Comparison of ENCODE assay signal across 9 cellular contexts in genomic region chr4:86595426-86595805, GRCh38. TPM values are rescaled to one million over a fixed set of nuclear protein-coding genes. Genes with fewer than 3 reads are reported as not detected.
DNase-seq lines count a peak whose midpoint lies in the region; ATAC-seq and TF ChIP-seq lines count a peak whose summit lies in the region.
"Had no signal": no experiment of that assay in that cellular context is flagged by ENCODE, and none has a peak within 500 bp of the region (broad histone marks: within the 10 kb centered on the region; RNA-seq: fewer than 3 reads in every experiment).

No MANE protein-coding gene starts in this region.

- H3K27me3 ChIP-seq in esophagus (ENCODE audit: control insufficient read depth in 1 of 2, insufficient read depth in 2 of 2, low read length in 2 of 2) (no peaks in the 10 kb centered on the region), osteoblast (ENCODE audit: insufficient read depth, low read length) (no peaks in the 10 kb centered on the region)

- no peaks in the 10 kb centered on the region for H3K36me3 ChIP-seq in esophagus (ENCODE audit: control insufficient read depth in 2 of 2, insufficient read depth in 2 of 2, low read length in 1 of 2)
- H3K36me3 ChIP-seq in osteoblast (ENCODE audit: insufficient read depth, low read length), result no peaks in the 10 kb centered on the region

- peak; percentile 1; the same call in 2 of the 3 replicates for ATAC-seq in SK-N-SH treated with all-trans-retinoic acid at 6 μM for 48 hours

- no peaks in the 10 kb centered on the region for H4K20me1 ChIP-seq in osteoblast (ENCODE audit: insufficient read depth, low read length)

- H2AFZ ChIP-seq in osteoblast (ENCODE audit: low read length), result peak overlapping the region; percentile 95

- peaks cover 41% of the 10 kb centered on the region for H3K79me2 ChIP-seq in osteoblast (ENCODE audit: insufficient read depth, low read length)

- H3K4me2 ChIP-seq in osteoblast (ENCODE audit: insufficient read depth, low read length), result peak overlapping the region; percentile 93

- no peaks in the 10 kb centered on the region for H3K9me3 ChIP-seq in esophagus (ENCODE audit: control insufficient read depth in 2 of 2, insufficient read depth in 1 of 2, low read depth in 1 of 2, low read length in 1 of 2)
- H3K9me3 ChIP-seq in osteoblast (ENCODE audit: low read depth, low read length), result no peaks in the 10 kb centered on the region

- H3K4me1 ChIP-seq in esophagus (ENCODE audit: control insufficient read depth in 2 of 2, insufficient read depth in 2 of 2, low read length in 1 of 2), result no peaks in the 10 kb centered on the region
- H3K4me1 ChIP-seq in osteoblast (ENCODE audit: insufficient read depth, low read length), result peaks cover 35% of the 10 kb centered on the region

- DNase-seq in NCI-H2171 treated with DMSO at 0.1 percent for 48 hours (lab: John Stamatoyannopoulos, UW), result peak; percentile 2
- no peak for DNase-seq in NCI-H2171 (lab: John Stamatoyannopoulos, UW)
- peak; percentile 53 for DNase-seq in osteoblast (ENCODE audit: insufficient read length, low spot score, missing footprints)
- no peak for DNase-seq in CD1c-positive myeloid dendritic cell (ENCODE audit: extremely low spot score)
- DNase-seq in stimulated activated CD4-positive, alpha-beta T cell treated with anti-CD3 and anti-CD28 coated beads, Interleukin-4, amount 100 ng/mL, for 4 hours, result no peak
- DNase-seq in NCI-H1436 (lab: John Stamatoyannopoulos, UW), result no peak
- DNase-seq: CD4-positive, CD25-positive, alpha-beta regulatory T cell had no signal

- H3K4me3 ChIP-seq in esophagus (ENCODE audit: low read depth in 1 of 2, low read length in 2 of 2) (peak overlapping the region; percentile 82 to 86), osteoblast (ENCODE audit: insufficient read depth, low read length) (peak overlapping the region; percentile 96)

- H3K27ac ChIP-seq in esophagus (ENCODE audit: low read depth in 2 of 2, low read length in 1 of 2), result peak overlapping the region; percentile 87 to 97
- H3K27ac ChIP-seq in osteoblast (ENCODE audit: low read depth, low read length), result peak overlapping the region; percentile 95

- no peak for TF ChIP-seq CTCF in osteoblast (IDR thresholded peaks at IDR 0.05; ENCODE audit: extremely low read depth, low read depth, low read length)

- WGBS in esophagus, 2 donors, result 6 to 8% methylated on average over 9 of the region's 9 CpGs

TF ChIP-seq in SK-N-SH treated with all-trans-retinoic acid at 6 μM for 48 hours, 23 proteins besides CTCF, POLR2A, EP300 and RAD21:
- no peak for TF ChIP-seq CSDC2 (CRISPR knock-in tag; IDR thresholded peaks at IDR 0.05)
- TF ChIP-seq GLIS3 (CRISPR knock-in tag; IDR thresholded peaks at IDR 0.05), result no peak
- TF ChIP-seq ZC3H10 (CRISPR knock-in tag; IDR thresholded peaks at IDR 0.05), result no peak
- no peak for TF ChIP-seq ARNTL (CRISPR knock-in tag; IDR thresholded peaks at IDR 0.05; ENCODE audit: borderline replicate concordance, low read depth)
- no peak for TF ChIP-seq ISL1 (CRISPR knock-in tag; IDR thresholded peaks at IDR 0.05)
- TF ChIP-seq CREB5 (CRISPR knock-in tag; IDR thresholded peaks at IDR 0.05; ENCODE audit: low read depth), result no peak
- no peak for TF ChIP-seq CSRNP3 (CRISPR knock-in tag; IDR thresholded peaks at IDR 0.05)
- TF ChIP-seq TCF4 (CRISPR knock-in tag; IDR thresholded peaks at IDR 0.05; ENCODE audit: borderline replicate concordance), result no peak
- TF ChIP-seq RARB (CRISPR knock-in tag; IDR thresholded peaks at IDR 0.05), result no peak
- TF ChIP-seq BACH2 (CRISPR knock-in tag; IDR thresholded peaks at IDR 0.05; ENCODE audit: borderline replicate concordance), result no peak
- TF ChIP-seq SNAI2 (CRISPR knock-in tag; IDR thresholded peaks at IDR 0.05), result no peak
- TF ChIP-seq OSR1 (CRISPR knock-in tag; IDR thresholded peaks at IDR 0.05), result no peak
- no peak for TF ChIP-seq PPARA (CRISPR knock-in tag; IDR thresholded peaks at IDR 0.05; ENCODE audit: borderline replicate concordance)
TF ChIP-seq in SK-N-SH treated with all-trans-retinoic acid at 6 μM for 48 hours: peak in this region for 0.

RNA-seq across cellular contexts. Expression of gene PTPN13, which starts 1.3 kb away (rescaled TPM):
- polyA plus RNA-seq in esophagus, result 10 to 100 TPM; 12.2 to 18.3 TPM
- 70.2 and 87.8 TPM in 2 replicates for total RNA-seq in osteoblast

Comparison
In these comparisons a context has a peak if more than half of its experiments do, and no peak if none do; other contexts are left out.
1. DNase-seq: peak in NCI-H2171 treated with DMSO at 0.1 percent for 48 hours (single experiment) and osteoblast (single experiment); none in NCI-H2171 (single experiment), CD1c-positive myeloid dendritic cell (single experiment), stimulated activated CD4-positive, alpha-beta T cell treated with anti-CD3 and anti-CD28 coated beads, Interleukin-4, amount 100 ng/mL, for 4 hours (0 of 2) and NCI-H1436 (single experiment).